16 cellular contexts compared by ENCODE assay signal in genomic region chr3:6444888-6445658, GRCh38.
"Had no signal": no experiment of that assay in that cellular context is flagged by ENCODE, and none has a peak within 500 bp of the region (broad histone marks: within the 10 kb centered on the region; RNA-seq: fewer than 3 reads in every experiment).

No MANE protein-coding gene starts in this region.

- DNase-seq: effector CD4-positive, alpha-beta T cell; endodermal cell; foreskin melanocyte; head of caudate nucleus; left ventricle myocardium inferior; lower lobe of right lung; natural killer cell; posterior cingulate gyrus; spleen; stimulated activated CD4-positive, alpha-beta T cell treated with anti-CD3 and anti-CD28 coated beads, Interleukin-15, amount 100 ng/mL, for 24 hours; stimulated activated CD4-positive, alpha-beta T cell treated with anti-CD3 and anti-CD28 coated beads, Interleukin-1b, Interleukin-23, amount 100 ng/mL, for 48 hours; stimulated activated CD4-positive, alpha-beta T cell treated with anti-CD3 and anti-CD28 coated beads, Interleukin-4, amount 100 ng/mL, for 24 hours; tibial artery; upper lobe of right lung had no signal

- H3K4me1 ChIP-seq: left ventricle myocardium inferior, lower lobe of right lung, spleen, tibial artery, upper lobe of right lung, vagina had no signal

- H2AFZ ChIP-seq: hepatocyte had no signal

- H3K36me3 ChIP-seq: left ventricle myocardium inferior, lower lobe of right lung, spleen, tibial artery, upper lobe of right lung, vagina had no signal

- H3K79me2 ChIP-seq: hepatocyte had no signal

- H3K4me3 ChIP-seq: hepatocyte, left ventricle myocardium inferior, lower lobe of right lung, spleen, tibial artery, upper lobe of right lung, vagina had no signal

- H3K27me3 ChIP-seq: hepatocyte, tibial artery, upper lobe of right lung, vagina had no signal

- H3K9me3 ChIP-seq: left ventricle myocardium inferior, lower lobe of right lung, spleen, tibial artery, upper lobe of right lung, vagina had no signal

- H3K4me2 ChIP-seq: hepatocyte had no signal
